Comparison of ENCODE assay signal across 30 cellular contexts in the genomic region with DNA sequence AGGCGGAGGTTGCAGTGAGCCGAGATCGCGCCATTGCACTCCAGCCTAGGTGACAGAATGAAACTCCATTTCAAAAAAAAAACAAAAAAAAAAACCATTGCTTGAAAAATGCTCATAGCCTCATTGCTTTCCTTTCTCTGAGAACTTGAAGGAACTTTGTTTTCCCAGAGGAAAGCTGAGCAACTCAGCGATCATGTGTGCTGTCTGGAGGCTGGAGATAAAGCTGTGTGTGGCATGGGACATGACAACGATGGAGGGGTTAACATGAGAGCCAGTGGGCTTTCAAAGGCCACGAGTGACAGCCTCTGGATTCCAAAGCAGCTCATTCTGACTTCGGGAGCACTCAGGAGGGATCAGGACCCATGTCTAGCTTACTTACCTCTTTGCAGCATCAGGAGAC.
"Had no signal": no experiment of that assay in that cellular context is flagged by ENCODE, and none has a peak within 500 bp of the region (broad histone marks: within the 10 kb centered on the region; RNA-seq: fewer than 3 reads in every experiment).

No MANE protein-coding gene starts in this region.

- H3K9me3 ChIP-seq: ascending aorta, breast epithelium, colonic mucosa had no signal

- H3K9me3 Mint-ChIP-seq: activated CD4-positive, alpha-beta memory T cell treated with anti-CD3 and anti-CD28 coated beads, Interleukin-2, amount 10 ng/mL, durations not matched to agents 7 days and 5 days; activated CD4-positive, alpha-beta T cell treated with anti-CD3 and anti-CD28 coated beads, Interleukin-2, amount 10 ng/mL, durations not matched to agents 7 days and 5 days; activated naive CD4-positive, alpha-beta T cell treated with anti-CD3 and anti-CD28 coated beads, Interleukin-2, amount 10 ng/mL, durations not matched to agents 7 days and 5 days; activated naive CD4-positive, alpha-beta T cell treated with anti-CD3 and anti-CD28 coated beads, Interleukin-2, amount 50 U/mL, for 72 hours; activated naive CD8-positive, alpha-beta T cell treated with anti-CD3 and anti-CD28 coated beads, Interleukin-2, amount 10 ng/mL, durations not matched to agents 7 days and 5 days; activated T-cell treated with anti-CD3 and anti-CD28 coated beads, Interleukin-2, amount 50 U/mL, for 24 hours; activated T-cell treated with anti-CD3 and anti-CD28 coated beads, Interleukin-2, amount 50 U/mL, for 72 hours; brain; WTC11 had no signal

- H3K36me3 Mint-ChIP-seq: activated naive CD4-positive, alpha-beta T cell treated with anti-CD3 and anti-CD28 coated beads, Interleukin-2, amount 50 U/mL, for 72 hours had no signal

- H3K4me3 Mint-ChIP-seq: activated CD4-positive, alpha-beta memory T cell treated with anti-CD3 and anti-CD28 coated beads, Interleukin-2, amount 10 ng/mL, durations not matched to agents 7 days and 5 days; activated CD4-positive, alpha-beta T cell treated with anti-CD3 and anti-CD28 coated beads, Interleukin-2, amount 10 ng/mL, durations not matched to agents 7 days and 5 days; activated naive CD4-positive, alpha-beta T cell treated with anti-CD3 and anti-CD28 coated beads, Interleukin-2, amount 10 ng/mL, durations not matched to agents 7 days and 5 days; activated naive CD8-positive, alpha-beta T cell treated with anti-CD3 and anti-CD28 coated beads, Interleukin-2, amount 10 ng/mL, durations not matched to agents 7 days and 5 days; activated T-cell treated with anti-CD3 and anti-CD28 coated beads, Interleukin-2, amount 50 U/mL, for 24 hours; activated T-cell treated with anti-CD3 and anti-CD28 coated beads, Interleukin-2, amount 50 U/mL, for 72 hours; brain; WTC11 had no signal

- H3K36me3 ChIP-seq: breast epithelium, colonic mucosa had no signal

- FAIRE-seq: endometrium, frontal cortex, TTC549 had no signal

- ATAC-seq: activated naive CD4-positive, alpha-beta T cell treated with anti-CD3 and anti-CD28 coated beads, Interleukin-2, amount 50 U/mL, for 72 hours; activated T-cell treated with anti-CD3 and anti-CD28 coated beads, Interleukin-2, amount 50 U/mL, for 72 hours; esophagus mucosa; WTC11 had no signal

- H3K27me3 ChIP-seq: ascending aorta, breast epithelium, cardiac muscle cell, colonic mucosa had no signal

- H3K4me1 Mint-ChIP-seq: activated CD4-positive, alpha-beta memory T cell treated with anti-CD3 and anti-CD28 coated beads, Interleukin-2, amount 10 ng/mL, durations not matched to agents 7 days and 5 days; activated CD4-positive, alpha-beta T cell treated with anti-CD3 and anti-CD28 coated beads, Interleukin-2, amount 10 ng/mL, durations not matched to agents 7 days and 5 days; activated naive CD4-positive, alpha-beta T cell treated with anti-CD3 and anti-CD28 coated beads, Interleukin-2, amount 10 ng/mL, durations not matched to agents 7 days and 5 days had no signal

- DNase-seq: activated CD4-positive, alpha-beta memory T cell treated with anti-CD3 and anti-CD28 coated beads, Interleukin-2, amount 10 ng/mL, durations not matched to agents 7 days and 5 days; activated CD4-positive, alpha-beta T cell treated with anti-CD3 and anti-CD28 coated beads for 1 hour; activated CD4-positive, alpha-beta T cell treated with anti-CD3 and anti-CD28 coated beads for 4 hours; activated CD4-positive, alpha-beta T cell treated with anti-CD3 and anti-CD28 coated beads, Interleukin-2, amount 10 ng/mL, durations not matched to agents 7 days and 5 days; activated CD4-positive, alpha-beta T cell treated with anti-CD3 and anti-CD28 coated beads, Interleukin-2, amount 50 U/mL, for 4 hours; activated CD8-positive, alpha-beta memory T cell treated with anti-CD3 and anti-CD28 coated beads, Interleukin-2, amount 50 U/mL, for 48 hours; activated gamma-delta T cell; activated naive CD4-positive, alpha-beta T cell; activated naive CD4-positive, alpha-beta T cell treated with anti-CD3 and anti-CD28 coated beads, Interleukin-2, amount 10 ng/mL, durations not matched to agents 7 days and 5 days; activated naive CD8-positive, alpha-beta T cell treated with anti-CD3 and anti-CD28 coated beads, Interleukin-2, amount 10 ng/mL, durations not matched to agents 7 days and 5 days; activated T-cell treated with anti-CD3 and anti-CD28 coated beads for 4 hours; activated T-cell treated with anti-CD3 and anti-CD28 coated beads, Interleukin-2, amount 50 U/mL, for 24 hours; activated T-cell treated with anti-CD3 and anti-CD28 coated beads, Interleukin-2, amount 50 U/mL, for 72 hours; central memory CD4-positive, alpha-beta T cell; cerebellar nuclear complex; colonic mucosa; effector CD8-positive, alpha-beta T cell; foreskin fibroblast; T-helper 2 cell had no signal

- H3K4me1 ChIP-seq: breast epithelium had no signal

- H3K27me3 Mint-ChIP-seq: activated CD4-positive, alpha-beta memory T cell treated with anti-CD3 and anti-CD28 coated beads, Interleukin-2, amount 10 ng/mL, durations not matched to agents 7 days and 5 days; activated CD4-positive, alpha-beta T cell treated with anti-CD3 and anti-CD28 coated beads, Interleukin-2, amount 10 ng/mL, durations not matched to agents 7 days and 5 days; activated naive CD4-positive, alpha-beta T cell treated with anti-CD3 and anti-CD28 coated beads, Interleukin-2, amount 10 ng/mL, durations not matched to agents 7 days and 5 days; activated naive CD8-positive, alpha-beta T cell treated with anti-CD3 and anti-CD28 coated beads, Interleukin-2, amount 10 ng/mL, durations not matched to agents 7 days and 5 days; activated T-cell treated with anti-CD3 and anti-CD28 coated beads, Interleukin-2, amount 50 U/mL, for 24 hours had no signal

- H3K27ac Mint-ChIP-seq: activated CD4-positive, alpha-beta memory T cell treated with anti-CD3 and anti-CD28 coated beads, Interleukin-2, amount 10 ng/mL, durations not matched to agents 7 days and 5 days; activated CD4-positive, alpha-beta T cell treated with anti-CD3 and anti-CD28 coated beads, Interleukin-2, amount 10 ng/mL, durations not matched to agents 7 days and 5 days; activated naive CD4-positive, alpha-beta T cell treated with anti-CD3 and anti-CD28 coated beads, Interleukin-2, amount 10 ng/mL, durations not matched to agents 7 days and 5 days; activated naive CD8-positive, alpha-beta T cell treated with anti-CD3 and anti-CD28 coated beads, Interleukin-2, amount 10 ng/mL, durations not matched to agents 7 days and 5 days; activated T-cell treated with anti-CD3 and anti-CD28 coated beads, Interleukin-2, amount 50 U/mL, for 24 hours; activated T-cell treated with anti-CD3 and anti-CD28 coated beads, Interleukin-2, amount 50 U/mL, for 72 hours; brain; WTC11 had no signal

- H3K4me3 ChIP-seq: ascending aorta, breast epithelium, cardiac muscle cell, colonic mucosa had no signal

- H3K27ac ChIP-seq: ascending aorta, breast epithelium, cardiac muscle cell, colonic mucosa, VCaP had no signal
